16 cellular contexts compared by ENCODE assay signal in the genomic region with DNA sequence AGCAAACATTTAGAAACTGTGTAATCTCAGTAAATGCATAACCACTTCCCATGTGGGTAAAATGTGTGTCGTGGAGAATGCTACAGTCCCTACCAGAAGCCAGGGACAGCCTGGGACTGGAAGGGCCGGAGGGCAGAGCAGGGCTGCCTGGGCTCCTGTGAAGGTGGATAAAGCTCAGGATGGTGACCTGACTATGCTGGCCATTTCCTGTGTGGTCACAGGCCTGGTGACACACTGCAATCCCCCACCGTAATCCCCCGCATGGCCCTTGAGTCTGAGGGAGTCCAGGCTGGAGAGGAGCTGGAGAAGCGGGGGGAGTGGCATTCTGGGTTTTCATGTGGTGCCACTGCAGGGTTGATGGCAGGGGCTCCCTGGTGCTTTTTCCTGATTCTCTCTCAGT.
DNase-seq lines count a peak whose midpoint lies in the region; ATAC-seq lines count a peak whose summit lies in the region.
"Had no signal": no experiment of that assay in that cellular context is flagged by ENCODE, and none has a peak within 500 bp of the region (broad histone marks: within the 10 kb centered on the region; RNA-seq: fewer than 3 reads in every experiment).

No MANE protein-coding gene starts in this region.

- H3K4me1 Mint-ChIP-seq in naive thymus-derived CD4-positive, alpha-beta T cell, result no peaks in the 10 kb centered on the region
- H3K4me1 Mint-ChIP-seq: CD4-positive, alpha-beta memory T cell had no signal

- no peak overlapping the region for H3K4ac ChIP-seq in trophoblast cell (ENCODE audit: low read depth, low read length)

- no peak overlapping the region for H3K9ac ChIP-seq in trophoblast cell (ENCODE audit: low read length)

- CTCF ChIA-PET in naive thymus-derived CD4-positive, alpha-beta T cell (lab: Charles Lee), result no interaction called here

- no peak overlapping the region for H4K8ac ChIP-seq in trophoblast cell (ENCODE audit: low read depth, low read length)

- H4K91ac ChIP-seq in trophoblast cell (ENCODE audit: low read depth, low read length), result no peak overlapping the region

- H3K4me2 ChIP-seq in trophoblast cell (ENCODE audit: low read length), result no peak overlapping the region

- H3K4me3 Mint-ChIP-seq in naive thymus-derived CD4-positive, alpha-beta T cell, result no peak overlapping the region
- H3K4me3 Mint-ChIP-seq: CD4-positive, alpha-beta memory T cell; HFFc6 had no signal

- no peak overlapping the region for H3K23ac ChIP-seq in trophoblast cell (ENCODE audit: low read length)

- no peak overlapping the region for H4K12ac ChIP-seq in trophoblast cell (ENCODE audit: low read depth, low read length)

- no peaks in the 10 kb centered on the region for H3K27me3 ChIP-seq in trophoblast cell (ENCODE audit: insufficient read depth, low read length)
- H3K27me3 ChIP-seq in naive thymus-derived CD4-positive, alpha-beta T cell (ENCODE audit: control insufficient read depth in 2 of 2, insufficient read depth in 2 of 2, low read length in 2 of 2), result no peaks in the 10 kb centered on the region

- H3K4me3 ChIP-seq in trophoblast cell (ENCODE audit: low read depth, low read length), result no peak overlapping the region
- no peak overlapping the region for H3K4me3 ChIP-seq in naive thymus-derived CD4-positive, alpha-beta T cell (ENCODE audit: low read length)
- H3K4me3 ChIP-seq: HAP-1 had no signal

- no CpG with 5 or more reads among the region's 5 CpGs for WGBS in trophoblast cell (ENCODE audit: extremely low coverage, insufficient coverage, insufficient read length)

- no peaks in the 10 kb centered on the region for H3K36me3 Mint-ChIP-seq in naive thymus-derived CD4-positive, alpha-beta T cell
- H3K36me3 Mint-ChIP-seq: CD4-positive, alpha-beta memory T cell had no signal

- H3K18ac ChIP-seq in trophoblast cell (ENCODE audit: low read length), result no peak overlapping the region

- H2BK120ac ChIP-seq in trophoblast cell (ENCODE audit: insufficient read depth, low read length, poor library complexity), result no peak overlapping the region

- H3K9me3 ChIP-seq in trophoblast cell (ENCODE audit: insufficient read depth, low read depth, low read length), result no peaks in the 10 kb centered on the region
- no peaks in the 10 kb centered on the region for H3K9me3 ChIP-seq in naive thymus-derived CD4-positive, alpha-beta T cell (ENCODE audit: control insufficient read depth in 2 of 3, low read length in 3 of 3)
- H3K9me3 ChIP-seq: HAP-1 had no signal

- H3K79me1 ChIP-seq in trophoblast cell (ENCODE audit: low read length), result no peaks in the 10 kb centered on the region

- H2AFZ ChIP-seq in trophoblast cell (ENCODE audit: insufficient read depth, low read length, poor library complexity), result no peak overlapping the region

- peaks cover 9 to 14% of the 10 kb centered on the region in 2 experiments for H3K4me1 ChIP-seq in trophoblast cell (ENCODE audit: control insufficient read depth in 1 of 2, insufficient read depth in 2 of 2, low read length in 2 of 2)
- no peaks in the 10 kb centered on the region for H3K4me1 ChIP-seq in naive thymus-derived CD4-positive, alpha-beta T cell (ENCODE audit: control insufficient read depth in 2 of 2, insufficient read depth in 2 of 2, low read length in 2 of 2)
- H3K4me1 ChIP-seq: HAP-1 had no signal

- H3K9me3 Mint-ChIP-seq in naive thymus-derived CD4-positive, alpha-beta T cell, result peaks cover 0 to 5% (median 0%) of the 10 kb centered on the region in 11 donors

- POLR2A ChIA-PET in naive thymus-derived CD4-positive, alpha-beta T cell (lab: Charles Lee), result no interaction called here

- no peak overlapping the region for H3K27ac ChIP-seq in trophoblast cell (ENCODE audit: low read depth, low read length)
- no peak overlapping the region for H3K27ac ChIP-seq in naive thymus-derived CD4-positive, alpha-beta T cell (ENCODE audit: low read depth, low read length)

- no peak overlapping the region for H3K27ac Mint-ChIP-seq in naive thymus-derived CD4-positive, alpha-beta T cell
- H3K27ac Mint-ChIP-seq: CD4-positive, alpha-beta memory T cell; HFFc6 had no signal

- peaks cover 2% of the 10 kb centered on the region for H3K79me2 ChIP-seq in trophoblast cell (ENCODE audit: control insufficient read depth, insufficient read depth, low read length, poor library complexity)

- H3K14ac ChIP-seq in trophoblast cell (ENCODE audit: low read length), result no peak overlapping the region

- H2BK12ac ChIP-seq in trophoblast cell (ENCODE audit: low read length), result peak overlapping the region; percentile 7

- H3K27me3 Mint-ChIP-seq in naive thymus-derived CD4-positive, alpha-beta T cell, result peaks cover 0 to 4% (median 0%) of the 10 kb centered on the region in 5 donors
- H3K27me3 Mint-ChIP-seq: CD4-positive, alpha-beta memory T cell had no signal

- no peak for ATAC-seq in naive thymus-derived CD4-positive, alpha-beta T cell
- no peak for ATAC-seq in HG03175 (IDR thresholded peaks at IDR 0.05; ENCODE audit: unreplicated experiment)

- H2AK5ac ChIP-seq in trophoblast cell (ENCODE audit: low read length), result no peak overlapping the region

- DNase-seq in HT1080 (ENCODE audit: low read depth) (peak; percentile 37), islet precursor cell (peak; percentile 63), trophoblast cell (no peak), NCI-H1417 (lab: John Stamatoyannopoulos, UW) (no peak)
- DNase-seq in naive thymus-derived CD4-positive, alpha-beta T cell, result no peak
- DNase-seq: C1 segment of cervical spinal cord; Calu3; CD4-positive, alpha-beta memory T cell; COR-L47; DND-41; EL; GF-D8; GOT3; HFFc6 had no signal

- intact Hi-C loops in naive thymus-derived CD4-positive, alpha-beta T cell (cut with micrococcal nuclease), result no loop called here

- H2BK5ac ChIP-seq in trophoblast cell (ENCODE audit: low read depth, low read length, poor library complexity), result no peak overlapping the region

- H3K36me3 ChIP-seq in trophoblast cell (ENCODE audit: control insufficient read depth in 1 of 2, insufficient read depth in 2 of 2, low read length in 2 of 2), result no peaks in the 10 kb centered on the region
- H3K36me3 ChIP-seq in naive thymus-derived CD4-positive, alpha-beta T cell (ENCODE audit: control insufficient read depth in 2 of 3, insufficient read depth in 3 of 3, low read length in 3 of 3), result no peaks in the 10 kb centered on the region
- H3K36me3 ChIP-seq: HAP-1 had no signal

Comparison
In these comparisons a context has a peak if more than half of its experiments do, and no peak if none do; other contexts are left out.
1. DNase-seq: peak in HT1080 (single experiment) and islet precursor cell (single experiment); none in trophoblast cell (0 of 2), NCI-H1417 (0 of 3) and naive thymus-derived CD4-positive, alpha-beta T cell (0 of 9).